Comparison of ENCODE assay signal across 22 cellular contexts in genomic region chr17:28466001-28466400, GRCh38. TPM values are rescaled to one million over a fixed set of nuclear protein-coding genes. Genes with fewer than 3 reads are reported as not detected.
"Had no signal": no experiment of that assay in that cellular context is flagged by ENCODE, and none has a peak within 500 bp of the region (broad histone marks: within the 10 kb centered on the region; RNA-seq: fewer than 3 reads in every experiment).

No MANE protein-coding gene starts in this region.

- ATAC-seq: activated CD8-positive, alpha-beta T cell treated with anti-CD3 and anti-CD28 coated beads, Interleukin-2, amount 10 ng/mL, durations not matched to agents 7 days and 5 days; mucosa of descending colon; stimulated activated memory B cell treated with anti-CD40 and anti-IgM and Interleukin-4, amounts not matched to agents 10 μg/mL and 1 μg/mL and 100 μg/mL, for 72 hours had no signal

- H3K4me1 ChIP-seq: neural progenitor cell, testis, upper lobe of right lung had no signal

- H3K9ac ChIP-seq: neural progenitor cell had no signal

- H3K4me3 ChIP-seq: left ventricle myocardium inferior, mucosa of descending colon, neural progenitor cell, ovary, right lobe of liver, testis, upper lobe of right lung had no signal

- H3K9me3 ChIP-seq: left ventricle myocardium inferior, mucosa of descending colon, ovary, right lobe of liver, testis, upper lobe of right lung had no signal

- DNase-seq: activated CD4-positive, alpha-beta T cell treated with anti-CD3 and anti-CD28 coated beads, Interleukin-2, amount 10 ng/mL, durations not matched to agents 7 days and 5 days; activated CD8-positive, alpha-beta T cell treated with anti-CD3 and anti-CD28 coated beads, Interleukin-2, amount 10 ng/mL, durations not matched to agents 7 days and 5 days; activated gamma-delta T cell; foreskin melanocyte; glutamatergic neuron; left ventricle myocardium inferior; mucosa of descending colon; naive B cell; ovary; right lobe of liver; stimulated activated CD4-positive, alpha-beta T cell treated with anti-CD3 and anti-CD28 coated beads, Interleukin-4, amount 100 ng/mL, for 4 hours; T-helper 1 cell; T-helper 9 cell; upper lobe of right lung had no signal

- H3K27ac ChIP-seq: left ventricle myocardium inferior, neural progenitor cell, ovary, right lobe of liver, upper lobe of right lung had no signal

- H3K27me3 ChIP-seq: ovary, right lobe of liver, testis, upper lobe of right lung had no signal

- H3K4me2 ChIP-seq: neural progenitor cell had no signal

- H3K36me3 ChIP-seq: left ventricle myocardium inferior, neural progenitor cell, ovary, right lobe of liver, upper lobe of right lung had no signal

RNA-seq across cellular contexts. Expression of gene SLC13A2, which starts 7.4 kb away (rescaled TPM):
- total RNA-seq: activated CD4-positive, alpha-beta T cell treated with anti-CD3 and anti-CD28 coated beads, Interleukin-2, amount 10 ng/mL, durations not matched to agents 7 days and 5 days; activated CD8-positive, alpha-beta T cell treated with anti-CD3 and anti-CD28 coated beads, Interleukin-2, amount 10 ng/mL, durations not matched to agents 7 days and 5 days; astrocyte; dermis microvascular lymphatic vessel endothelial cell; epithelial cell of proximal tubule; fibroblast of lung; left ventricle myocardium inferior; pulmonary artery endothelial cell had no signal

RNA-seq across cellular contexts. Expression of gene FOXN1, which starts 40.1 kb away (rescaled TPM):
- total RNA-seq: activated CD4-positive, alpha-beta T cell treated with anti-CD3 and anti-CD28 coated beads, Interleukin-2, amount 10 ng/mL, durations not matched to agents 7 days and 5 days; activated CD8-positive, alpha-beta T cell treated with anti-CD3 and anti-CD28 coated beads, Interleukin-2, amount 10 ng/mL, durations not matched to agents 7 days and 5 days; astrocyte; dermis microvascular lymphatic vessel endothelial cell; epithelial cell of proximal tubule; fibroblast of lung; left ventricle myocardium inferior; ovary; pulmonary artery endothelial cell; right lobe of liver had no signal
